8 cellular contexts compared by ENCODE assay signal in the genomic region with DNA sequence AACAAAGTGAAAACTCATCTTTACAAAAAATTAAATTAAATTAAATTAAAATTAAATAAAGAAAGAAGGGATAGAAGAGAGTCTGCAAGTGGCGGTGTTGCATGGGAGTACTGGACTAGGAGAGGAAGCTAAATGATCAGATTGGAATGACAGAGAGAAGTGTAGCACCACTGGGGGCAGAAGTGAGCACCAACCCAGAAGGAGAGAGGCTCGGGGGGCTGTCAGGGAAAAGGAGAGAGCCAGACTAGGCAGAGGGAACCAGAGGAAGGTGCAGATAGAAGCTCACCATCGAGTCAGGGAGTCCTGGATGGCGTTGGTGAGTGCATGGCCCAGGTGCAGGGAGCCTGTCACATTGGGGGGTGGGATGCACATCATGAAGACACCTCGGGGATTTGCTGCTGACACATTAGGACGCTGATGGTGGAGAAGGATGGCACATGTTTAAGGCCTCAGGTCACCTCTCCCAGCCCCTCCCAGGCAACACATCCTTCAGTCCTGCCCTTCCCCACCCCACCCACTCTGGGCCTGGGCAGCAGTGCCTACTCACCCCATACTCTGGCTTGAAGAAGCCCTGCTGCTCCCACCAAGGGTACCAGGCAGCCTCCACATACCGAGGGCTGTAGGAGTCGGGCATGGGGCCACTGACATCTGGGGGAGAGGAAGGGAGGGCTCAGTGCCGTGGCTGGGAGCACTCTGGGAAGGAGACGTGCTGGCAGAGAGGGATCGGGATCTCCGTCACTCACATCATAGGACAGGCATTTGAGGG. TPM values are rescaled to one million over a fixed set of nuclear protein-coding genes. Genes with fewer than 3 reads are reported as not detected.
A peak's percentile ranks its signal among the peaks of the same experiment; 100 is the strongest.
DNase-seq lines count a peak whose midpoint lies in the region; ATAC-seq and TF ChIP-seq lines count a peak whose summit lies in the region.

No MANE protein-coding gene starts in this region.

- no peaks in the 10 kb centered on the region for H3K9me3 Mint-ChIP-seq in activated T-cell treated with anti-CD3 and anti-CD28 coated beads, Interleukin-2, amount 50 U/mL, for 24 hours
- no peaks in the 10 kb centered on the region for H3K9me3 Mint-ChIP-seq in activated T-cell treated with anti-CD3 and anti-CD28 coated beads, Interleukin-2, amount 50 U/mL, for 4 hours

- H3K27ac ChIP-seq in ovary, result no peak overlapping the region

- H3K9me3 ChIP-seq in ovary, result no peaks in the 10 kb centered on the region

- H3K4me1 ChIP-seq in ovary (ENCODE audit: insufficient read depth), result peaks cover 6% of the 10 kb centered on the region

- peak overlapping the region; percentile 60 for H3K27ac Mint-ChIP-seq in activated T-cell treated with anti-CD3 and anti-CD28 coated beads, Interleukin-2, amount 50 U/mL, for 24 hours

- WGBS in ovary, 3 donors, result 59 to 63% (median 60%) methylated on average over 12 of the region's 12 CpGs

- TF ChIP-seq CTCF in epithelial cell of esophagus (IDR thresholded peaks at IDR 0.05; ENCODE audit: insufficient read depth, low read depth, low read length, missing control alignments) (peak; percentile 61), ovary (IDR thresholded peaks at IDR 0.05) (peak in 2 of 3 donors; percentile 16 to 33)

- intact Hi-C loops in ovary (cut with DNase I), result loop anchor here in 1 of 4 donors (5.0 to 10.0 kb wide), 2 partner anchors 41 to 57 kb away; a partner anchor contains a TSS
- intact Hi-C loops in sciatic nerve (cut with DNase I), result no loop called here

- no peak for TF ChIP-seq POLR2A in ovary (IDR thresholded peaks at IDR 0.05)

- ATAC-seq in activated T-cell treated with anti-CD3 and anti-CD28 coated beads, Interleukin-2, amount 50 U/mL, for 4 hours, result no peak
- ATAC-seq in sciatic nerve (no peak), HG03095 (IDR thresholded peaks at IDR 0.05; ENCODE audit: unreplicated experiment) (no peak)

- no peak overlapping the region for H3K4me3 Mint-ChIP-seq in activated T-cell treated with anti-CD3 and anti-CD28 coated beads, Interleukin-2, amount 50 U/mL, for 24 hours
- no peak overlapping the region for H3K4me3 Mint-ChIP-seq in activated T-cell treated with anti-CD3 and anti-CD28 coated beads, Interleukin-2, amount 50 U/mL, for 4 hours

- H3K36me3 Mint-ChIP-seq in activated T-cell treated with anti-CD3 and anti-CD28 coated beads, Interleukin-2, amount 50 U/mL, for 24 hours (ENCODE audit: low read depth), result peaks cover 73% of the 10 kb centered on the region
- H3K36me3 Mint-ChIP-seq in activated T-cell treated with anti-CD3 and anti-CD28 coated beads, Interleukin-2, amount 50 U/mL, for 4 hours (ENCODE audit: insufficient read depth), result peaks cover 18% of the 10 kb centered on the region

- H3K27me3 ChIP-seq in ovary, result no peaks in the 10 kb centered on the region

- H3K36me3 ChIP-seq in ovary, result no peaks in the 10 kb centered on the region

- peak; percentile 55 for DNase-seq in activated T-cell treated with anti-CD3 and anti-CD28 coated beads, Interleukin-2, amount 50 U/mL, for 24 hours
- DNase-seq in activated T-cell treated with anti-CD3 and anti-CD28 coated beads, Interleukin-2, amount 50 U/mL, for 4 hours, result no peak
- DNase-seq in Kasumi-1 (lab: John Stamatoyannopoulos, UW) (peak; percentile 84 to 91), SW480 (ENCODE audit: low spot score) (peak; percentile 50), epithelial cell of esophagus (ENCODE audit: low read depth) (peak; percentile 37), ovary (peak in 3 of 5 donors; percentile 53 to 64 (median 57)), sciatic nerve (ENCODE audit: low spot score) (no peak)

- peaks cover 38% of the 10 kb centered on the region for H3K4me1 Mint-ChIP-seq in activated T-cell treated with anti-CD3 and anti-CD28 coated beads, Interleukin-2, amount 50 U/mL, for 24 hours (ENCODE audit: low read depth)
- peaks cover 26% of the 10 kb centered on the region for H3K4me1 Mint-ChIP-seq in activated T-cell treated with anti-CD3 and anti-CD28 coated beads, Interleukin-2, amount 50 U/mL, for 4 hours (ENCODE audit: low read depth)

- no peak for TF ChIP-seq EP300 in ovary (IDR thresholded peaks at IDR 0.05)

- H3K27me3 Mint-ChIP-seq in activated T-cell treated with anti-CD3 and anti-CD28 coated beads, Interleukin-2, amount 50 U/mL, for 24 hours, result no peaks in the 10 kb centered on the region
- no peaks in the 10 kb centered on the region for H3K27me3 Mint-ChIP-seq in activated T-cell treated with anti-CD3 and anti-CD28 coated beads, Interleukin-2, amount 50 U/mL, for 4 hours (ENCODE audit: low read depth)

- no peak overlapping the region for H3K4me3 ChIP-seq in epithelial cell of esophagus (ENCODE audit: low read length)
- no peak overlapping the region for H3K4me3 ChIP-seq in ovary

RNA-seq across cellular contexts. Expression of a gene that starts 4.0 kb away (rescaled TPM):
- 100 to 1,000 TPM; 231 to 263 (median 234) TPM for total RNA-seq in activated T-cell treated with anti-CD3 and anti-CD28 coated beads, Interleukin-2, amount 50 U/mL, for 4 hours
- 10 to 100 TPM; 16.0 to 73.6 (median 44.1) TPM for total RNA-seq in ovary
- 10 to 100 TPM; 21.1 to 29.8 TPM for polyA plus RNA-seq in ovary
- 42.3 TPM for total RNA-seq in sciatic nerve

RNA-seq across cellular contexts. Expression of a gene that starts 14.4 kb away (rescaled TPM):
- total RNA-seq in activated T-cell treated with anti-CD3 and anti-CD28 coated beads, Interleukin-2, amount 50 U/mL, for 4 hours, result 1 to 10 TPM; 1.4 TPM
- total RNA-seq in ovary (10 to 100 TPM in 1 of 7 donors, 1 to 10 TPM in 5, under 1 TPM in 1; 0.48 to 25.2 (median 1.7) TPM), sciatic nerve (0.94 TPM)
- polyA plus RNA-seq in ovary, result under 1 TPM; 0.18 to 0.62 TPM

RNA-seq across cellular contexts. Expression of a gene that starts 15.3 kb away (rescaled TPM):
- total RNA-seq in activated T-cell treated with anti-CD3 and anti-CD28 coated beads, Interleukin-2, amount 50 U/mL, for 4 hours, result 100 to 1,000 TPM; 163 to 192 (median 184) TPM
- total RNA-seq in ovary (10 to 100 TPM; 35.9 to 58.3 (median 47.5) TPM), sciatic nerve (30.1 TPM)
- 10 to 100 TPM; 51.2 to 90.7 TPM for polyA plus RNA-seq in ovary

RNA-seq across cellular contexts. Expression of a gene that starts 23.6 kb away (rescaled TPM):
- total RNA-seq in activated T-cell treated with anti-CD3 and anti-CD28 coated beads, Interleukin-2, amount 50 U/mL, for 4 hours, result 1 to 10 TPM; 1.6 to 1.8 (median 1.7) TPM
- total RNA-seq in ovary, result 1 to 10 TPM; 1.3 to 6.1 (median 3.9) TPM
- polyA plus RNA-seq in ovary, result 1 to 10 TPM; 3.2 to 6.1 TPM
- total RNA-seq in sciatic nerve, result 2.8 TPM

RNA-seq across cellular contexts. Expression of a gene that starts 23.8 kb away (rescaled TPM):
- total RNA-seq in activated T-cell treated with anti-CD3 and anti-CD28 coated beads, Interleukin-2, amount 50 U/mL, for 4 hours, result 10 to 100 TPM; 33.3 to 38.1 (median 34.2) TPM
- total RNA-seq in ovary, result 100 to 1,000 TPM in 5 of 7 donors, 10 to 100 TPM in 2; 51.5 to 340 (median 140) TPM
- 10 to 100 TPM; 44.6 to 83.1 TPM for polyA plus RNA-seq in ovary
- 195 TPM for total RNA-seq in sciatic nerve

Comparison
In these comparisons a context has a peak if more than half of its experiments do, and no peak if none do; other contexts are left out.
1. DNase-seq: peak in activated T-cell treated with anti-CD3 and anti-CD28 coated beads, Interleukin-2, amount 50 U/mL, for 24 hours (single experiment), Kasumi-1 (2 of 2), SW480 (single experiment), epithelial cell of esophagus (single experiment) and ovary (3 of 5); none in activated T-cell treated with anti-CD3 and anti-CD28 coated beads, Interleukin-2, amount 50 U/mL, for 4 hours (single experiment) and sciatic nerve (single experiment).